8 cellular contexts compared by ENCODE assay signal in the genomic region with DNA sequence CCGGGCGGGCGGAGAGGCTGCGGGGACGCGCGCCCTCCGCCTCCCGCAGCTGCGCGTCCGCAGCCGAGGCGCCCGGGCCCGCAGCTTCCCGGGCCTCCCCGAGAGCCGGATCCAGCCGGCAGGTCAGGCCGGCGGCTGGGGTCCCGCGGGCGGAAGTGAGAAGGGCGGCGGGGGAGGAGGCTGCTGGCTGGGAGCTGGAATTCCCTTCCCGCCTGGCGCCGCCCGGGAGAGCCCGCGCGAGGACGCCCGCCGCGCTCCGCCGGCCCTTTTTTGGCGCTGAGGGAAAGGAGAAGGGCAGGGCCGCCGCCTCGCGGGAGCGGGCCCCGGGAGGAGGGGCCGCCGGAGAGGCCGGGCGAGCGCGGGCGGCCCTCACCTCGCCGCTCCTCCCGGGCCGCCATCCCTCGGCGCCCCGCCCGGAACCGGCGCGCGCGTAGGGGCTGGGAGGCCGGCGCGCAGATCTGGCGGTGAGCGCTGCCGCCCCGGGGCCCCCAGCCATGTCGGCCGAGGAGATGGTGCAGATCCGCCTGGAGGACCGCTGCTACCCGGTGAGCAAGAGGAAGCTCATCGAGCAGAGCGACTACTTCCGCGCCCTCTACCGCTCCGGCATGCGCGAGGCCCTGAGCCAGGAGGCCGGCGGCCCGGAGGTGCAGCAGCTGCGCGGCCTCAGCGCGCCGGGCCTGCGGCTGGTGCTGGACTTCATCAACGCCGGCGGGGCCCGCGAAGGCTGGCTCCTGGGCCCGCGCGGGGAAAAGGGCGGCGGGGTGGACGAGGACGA. TPM values are rescaled to one million over a fixed set of nuclear protein-coding genes. Genes with fewer than 3 reads are reported as not detected.
DNase-seq lines count a peak whose midpoint lies in the region; FAIRE-seq and TF ChIP-seq lines count a peak whose summit lies in the region.

A gene with protein sequence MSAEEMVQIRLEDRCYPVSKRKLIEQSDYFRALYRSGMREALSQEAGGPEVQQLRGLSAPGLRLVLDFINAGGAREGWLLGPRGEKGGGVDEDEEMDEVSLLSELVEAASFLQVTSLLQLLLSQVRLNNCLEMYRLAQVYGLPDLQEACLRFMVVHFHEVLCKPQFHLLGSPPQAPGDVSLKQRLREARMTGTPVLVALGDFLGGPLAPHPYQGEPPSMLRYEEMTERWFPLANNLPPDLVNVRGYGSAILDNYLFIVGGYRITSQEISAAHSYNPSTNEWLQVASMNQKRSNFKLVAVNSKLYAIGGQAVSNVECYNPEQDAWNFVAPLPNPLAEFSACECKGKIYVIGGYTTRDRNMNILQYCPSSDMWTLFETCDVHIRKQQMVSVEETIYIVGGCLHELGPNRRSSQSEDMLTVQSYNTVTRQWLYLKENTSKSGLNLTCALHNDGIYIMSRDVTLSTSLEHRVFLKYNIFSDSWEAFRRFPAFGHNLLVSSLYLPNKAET (plus strand): TSS at position 397 of the 775 bp plus-strand sequence. CDS start 98 bp downstream, at position 495.
Gene MANSC4 (minus strand): TSS at position 400 of the 775 bp plus-strand sequence. CDS start 8,960 bp downstream, outside the sequence.

- no peaks in the 10 kb centered on the region for H4K20me1 ChIP-seq in hepatocyte (ENCODE audit: insufficient read depth, poor library complexity, severe bottlenecking)

- peaks cover 45% of the 10 kb centered on the region for H3K79me2 ChIP-seq in hepatocyte

- H3K27ac ChIP-seq in ascending aorta (peak within 1 kb of the TSS; percentile 92 to 94), hepatocyte (peak within 1 kb of the TSS; percentile 99)

- WGBS in hepatocyte (ENCODE audit: low lambda C conversion rate, missing lambda C conversion rate) = 1% methylated on average over 41 of the region's 108 CpGs

- H3K27me3 Mint-ChIP-seq in HFFc6 (ENCODE audit: insufficient read depth) = peaks cover 1% of the 10 kb centered on the region; the same call in 1 of the 2 replicates

- FAIRE-seq in GM12891 (lab: Jason Lieb, UNC) (no peak), D721Med (lab: Jason Lieb, UNC) (no peak)

- H3K4me1 Mint-ChIP-seq in HFFc6 (ENCODE audit: low read depth) = peaks cover 41% of the 10 kb centered on the region

- H3K27ac Mint-ChIP-seq in HFFc6 = peak within 1 kb of the TSS; percentile 97

- DNase-seq in GM12891 (ENCODE audit: insufficient read length, low spot score) = peak; percentile 70
- peak; percentile 66 for DNase-seq in HFFc6
- DNase-seq in MV-4-11 (lab: John Stamatoyannopoulos, UW) = peak; percentile 47
- peak; percentile 30 to 84 (median 52) for DNase-seq in T-helper 2 cell
- DNase-seq in ascending aorta (ENCODE audit: low spot score in 2 of 2) = peak in 1 of 2 donors; percentile 87
- peak; percentile 85 for DNase-seq in hepatocyte (ENCODE audit: low spot score)
- DNase-seq in retinal pigment epithelial cell (ENCODE audit: low read depth) = peak; percentile 29
- DNase-seq in D721Med (ENCODE audit: insufficient read length, low spot score) = no peak

- TF ChIP-seq CTCF in HFFc6 (IDR thresholded peaks at IDR 0.05) (peak; percentile 25; the same call in 1 of the 2 replicates), ascending aorta (IDR thresholded peaks at IDR 0.05) (peak in 1 of 3 experiments; percentile 12), hepatocyte (IDR thresholded peaks at IDR 0.05; ENCODE audit: poor library complexity) (no peak), retinal pigment epithelial cell (conservative IDR thresholded peaks at IDR 0.05; ENCODE audit: low read depth, low read length) (peak; percentile 7), D721Med (IDR thresholded peaks at IDR 0.05; ENCODE audit: insufficient read depth, missing control alignments) (no peak)

- H3K27me3 ChIP-seq in ascending aorta (no peaks in the 10 kb centered on the region), hepatocyte (no peaks in the 10 kb centered on the region)

- intact Hi-C loops in ascending aorta (cut with DNase I) = loop anchor here (1.0 to 5.0 kb wide), 4 partner anchors 29 to 69 kb away; partner anchors contain the start of gene MRPS35

- peak within 1 kb of the TSS; percentile 99 for H2AFZ ChIP-seq in hepatocyte

- no peaks in the 10 kb centered on the region for H3K9me3 ChIP-seq in ascending aorta
- no peaks in the 10 kb centered on the region for H3K9me3 ChIP-seq in hepatocyte (ENCODE audit: low read depth)

- no peaks in the 10 kb centered on the region for H3K9me3 Mint-ChIP-seq in HFFc6

- peaks cover 22% of the 10 kb centered on the region for H3K36me3 Mint-ChIP-seq in HFFc6 (ENCODE audit: low read depth)

- peak within 1 kb of the TSS; percentile 99 for H3K4me2 ChIP-seq in hepatocyte

- no peak; the same call in 1 of the 2 replicates for TF ChIP-seq POLR2A in GM12891 (IDR thresholded peaks at IDR 0.05; ENCODE audit: low read depth, low read length)

- peak within 1 kb of the TSS; percentile 95 for H3K4me3 Mint-ChIP-seq in HFFc6

- peak within 1 kb of the TSS; percentile 89 to 91 for H3K4me3 ChIP-seq in ascending aorta
- H3K4me3 ChIP-seq in hepatocyte = peak within 1 kb of the TSS; percentile 93
- peak within 1 kb of the TSS; percentile 83 for H3K4me3 ChIP-seq in retinal pigment epithelial cell (ENCODE audit: low read length)

- no peaks in the 10 kb centered on the region for H3K9me2 ChIP-seq in hepatocyte (replicated peaks; ENCODE audit: insufficient read depth)

- H3K4me1 ChIP-seq in ascending aorta = peaks cover 0 to 11% of the 10 kb centered on the region in 2 donors
- H3K4me1 ChIP-seq in hepatocyte (ENCODE audit: insufficient read depth) = peaks cover 16% of the 10 kb centered on the region

- H3K36me3 ChIP-seq in ascending aorta = no peaks in the 10 kb centered on the region
- no peaks in the 10 kb centered on the region for H3K36me3 ChIP-seq in hepatocyte (replicated peaks; ENCODE audit: insufficient read depth, low read depth)

TF ChIP-seq in GM12891, 5 proteins besides CTCF, POLR2A, EP300 and RAD21:
- TF ChIP-seq PAX5 (IDR thresholded peaks at IDR 0.05; ENCODE audit: insufficient read depth, low read length, severe bottlenecking) (no peak), POLR2AphosphoS5 (IDR thresholded peaks at IDR 0.05; ENCODE audit: low read depth, low read length) (peak; percentile 75), SPI1 (IDR thresholded peaks at IDR 0.05; ENCODE audit: low read depth, low read length) (0 out of 2 replicates have a peak, but pooled peaks have one; percentile 7), POU2F2 (IDR thresholded peaks at IDR 0.05; ENCODE audit: low read depth, low read length) (no peak)

RNA-seq across cellular contexts. Expression of the first gene that starts in this region (rescaled TPM):
- 5.7 TPM for polyA plus RNA-seq in GM12891 (2012; ENCODE audit: low read depth, missing spikeins)
- total RNA-seq in HFFc6 (2021; fragmentation: NEBNext Ultra II Directional; extraction: Animal tissue kit (Norgen Biotek cat#: 25700)) = 10 to 100 TPM; 17.6 to 24.7 (median 19.3) TPM
- total RNA-seq in ascending aorta (36.7 TPM), hepatocyte (14.4 and 18.3 TPM in 2 replicates)
- 13.5 and 20.5 TPM in 2 replicates for polyA plus RNA-seq in hepatocyte

RNA-seq across cellular contexts. Expression of gene MANSC4, which starts in this region (rescaled TPM):
- not detected for polyA plus RNA-seq in GM12891 (2012; ENCODE audit: low read depth, missing spikeins)
- total RNA-seq in HFFc6 (2021; fragmentation: NEBNext Ultra II Directional; extraction: Animal tissue kit (Norgen Biotek cat#: 25700)) = not detected
- total RNA-seq in ascending aorta = not detected
- total RNA-seq in hepatocyte = 0.63 TPM in 1 of 2 replicates, not detected in the other
- not detected in 2 replicates for polyA plus RNA-seq in hepatocyte

Comparison
In these comparisons a context has a peak if more than half of its experiments do, and no peak if none do; other contexts are left out.
1. CTCF ChIP-seq: peak in HFFc6 (single experiment) and retinal pigment epithelial cell (single experiment); none in hepatocyte (single experiment) and D721Med (single experiment).
2. Peak in every context shown above with its lines, with median percentiles within 50 percentile points of each other: H3K4me3 ChIP-seq.